Comparison of ENCODE assay signal across 18 cellular contexts in genomic region chr20:7691647-7692046, GRCh38.
DNase-seq lines count a peak whose midpoint lies in the region; ATAC-seq, FAIRE-seq and TF ChIP-seq lines count a peak whose summit lies in the region.
"Had no signal": no experiment of that assay in that cellular context is flagged by ENCODE, and none has a peak within 500 bp of the region (broad histone marks: within the 10 kb centered on the region; RNA-seq: fewer than 3 reads in every experiment).

No MANE protein-coding gene starts in this region.

- no peak overlapping the region for H3K4me3 ChIP-seq in GM23248
- H3K4me3 ChIP-seq in endothelial cell of umbilical vein (replicated peaks in 1 of 3; ENCODE audit: insufficient read depth in 1 of 3, low read depth in 1 of 3, low read length in 3 of 3), result no peak overlapping the region
- H3K4me3 ChIP-seq in mesendoderm (ENCODE audit: low read length), result no peak overlapping the region
- H3K4me3 ChIP-seq: A549, K562 had no signal

- no peak overlapping the region for H2AFZ ChIP-seq in GM23248
- H2AFZ ChIP-seq in endothelial cell of umbilical vein (ENCODE audit: low read depth, low read length), result no peak overlapping the region

- FAIRE-seq in RCC 7860 (lab: Jason Lieb, UNC) (peak; percentile 22), endothelial cell of umbilical vein (lab: Jason Lieb, UNC) (no peak)
- FAIRE-seq: A549, H54, HepG2, K562 had no signal

- H3K9me3 ChIP-seq in GM23248 (ENCODE audit: low read depth) (no peaks in the 10 kb centered on the region), endothelial cell of umbilical vein (replicated peaks; ENCODE audit: control insufficient read depth, insufficient read depth, low read length) (no peaks in the 10 kb centered on the region)

- H4K20me1 ChIP-seq in GM23248 (ENCODE audit: insufficient read depth) (no peaks in the 10 kb centered on the region), endothelial cell of umbilical vein (replicated peaks; ENCODE audit: control insufficient read depth, extremely low read depth, insufficient read depth, low read length) (no peaks in the 10 kb centered on the region)

- no peaks in the 10 kb centered on the region for H3K36me3 ChIP-seq in GM23248 (ENCODE audit: low read depth)
- no peaks in the 10 kb centered on the region for H3K36me3 ChIP-seq in endothelial cell of umbilical vein (ENCODE audit: control insufficient read depth in 2 of 2, extremely low read depth in 1 of 2, insufficient read depth in 2 of 2, low read length in 2 of 2)
- H3K36me3 ChIP-seq in mesendoderm (ENCODE audit: control insufficient read depth, insufficient read depth, low read length), result no peaks in the 10 kb centered on the region

- H3K4me2 ChIP-seq in GM23248 (ENCODE audit: unreplicated experiment) (peak overlapping the region; percentile 14), endothelial cell of umbilical vein (ENCODE audit: insufficient read depth, low read length) (no peak overlapping the region), mesendoderm (ENCODE audit: low read length) (no peak overlapping the region)
- H3K4me2 ChIP-seq: A549 had no signal

- no peaks in the 10 kb centered on the region for H3K79me1 ChIP-seq in mesendoderm (ENCODE audit: low read length)

- H2BK5ac ChIP-seq in mesendoderm (ENCODE audit: low read length), result no peak overlapping the region

- POLR2A ChIA-PET in endothelial cell of umbilical vein (lab: Charles Lee), result no interaction called here

- H3K9ac ChIP-seq in GM23248, result no peak overlapping the region
- H3K9ac ChIP-seq in endothelial cell of umbilical vein (replicated peaks; ENCODE audit: extremely low read depth, insufficient read depth, low read length), result no peak overlapping the region
- H3K9ac ChIP-seq in mesendoderm (ENCODE audit: low read length), result no peak overlapping the region

- DNase-seq in GM23248, result no peak
- DNase-seq in RCC 7860 (ENCODE audit: low spot score), result peak; percentile 58
- DNase-seq in endothelial cell of umbilical vein (ENCODE audit: low read depth, low spot score), result no peak
- DNase-seq in mesendoderm, result peak; percentile 89
- DNase-seq in NCI-H2196 (lab: John Stamatoyannopoulos, UW; ENCODE audit: unreplicated experiment), result no peak
- no peak for DNase-seq in left cardiac atrium
- DNase-seq: DMS79, NCI-H1105, NCI-H2029 treated with DMSO at 0.1 percent for 48 hours, NCI-H2171, NCI-H446 treated with DMSO at 0.1 percent for 48 hours, NCI-H526 treated with DMSO at 0.1 percent for 48 hours, T-helper 1 cell had no signal

- H3K23ac ChIP-seq in mesendoderm (ENCODE audit: low read length), result no peak overlapping the region

- no peak overlapping the region for H4K5ac ChIP-seq in mesendoderm (ENCODE audit: low read length)

- TF ChIP-seq CTCF in endothelial cell of umbilical vein (IDR thresholded peaks at IDR 0.05; ENCODE audit: extremely low read depth in 1 of 2, insufficient read depth in 1 of 2, low read depth in 1 of 2, low read length in 2 of 2), result no peak

- H3K27me3 ChIP-seq in GM23248 (replicated peaks; ENCODE audit: insufficient read depth) (no peaks in the 10 kb centered on the region), endothelial cell of umbilical vein (ENCODE audit: control insufficient read depth in 2 of 2, insufficient read depth in 2 of 2, low read length in 2 of 2) (no peaks in the 10 kb centered on the region), mesendoderm (ENCODE audit: insufficient read depth, low read length, poor library complexity) (no peaks in the 10 kb centered on the region)

- dilution Hi-C loops in endothelial cell of umbilical vein (cut with MboI; ENCODE audit: extremely low pct_ligation_motif_present, low sequenced_read_pairs), result no loop called here

- H3K4me1 ChIP-seq in GM23248 (ENCODE audit: insufficient read depth), result peaks cover 31% of the 10 kb centered on the region
- no peaks in the 10 kb centered on the region for H3K4me1 ChIP-seq in endothelial cell of umbilical vein (ENCODE audit: control insufficient read depth, extremely low read depth, insufficient read depth, low read length)
- H3K4me1 ChIP-seq in mesendoderm (ENCODE audit: control insufficient read depth, low read depth, low read length), result no peaks in the 10 kb centered on the region
- H3K4me1 ChIP-seq: A549 had no signal

- no peaks in the 10 kb centered on the region for H3K9me2 ChIP-seq in GM23248 (ENCODE audit: insufficient read depth)

- no peak overlapping the region for H4K8ac ChIP-seq in mesendoderm (ENCODE audit: low read depth, low read length)

- peaks cover 5% of the 10 kb centered on the region; the same call in 1 of the 2 replicates for H3F3A ChIP-seq in GM23248 (ENCODE audit: insufficient read depth)

- H2AK5ac ChIP-seq in mesendoderm (ENCODE audit: low read length), result no peak overlapping the region

- H3K79me2 ChIP-seq in GM23248 (ENCODE audit: insufficient read depth) (no peaks in the 10 kb centered on the region), endothelial cell of umbilical vein (ENCODE audit: control insufficient read depth, insufficient read depth, low read length) (no peaks in the 10 kb centered on the region), mesendoderm (ENCODE audit: control insufficient read depth, insufficient read depth, low read length) (no peaks in the 10 kb centered on the region)

- 12 to 38% methylated on average over 1 of the region's 1 CpG for WGBS in GM23248 (ENCODE audit: low coverage in 1 of 2, low lambda C conversion rate in 2 of 2, missing lambda C conversion rate in 2 of 2), 2 experiments
- no CpG with 5 or more reads among the region's 1 CpG for WGBS in mesendoderm (ENCODE audit: extremely low coverage, insufficient coverage, low lambda C conversion rate)

- intact Hi-C loops in endothelial cell of umbilical vein (cut with micrococcal nuclease), result no loop called here
- intact Hi-C loops in left cardiac atrium (cut with DNase I), result no loop called here

- H3K9me1 ChIP-seq in endothelial cell of umbilical vein (replicated peaks; ENCODE audit: control insufficient read depth, extremely low read depth, insufficient read depth, low read length), result no peaks in the 10 kb centered on the region

- no peak overlapping the region for H3K27ac ChIP-seq in GM23248
- no peak overlapping the region for H3K27ac ChIP-seq in endothelial cell of umbilical vein (ENCODE audit: insufficient read depth, low read depth, low read length)
- no peak overlapping the region for H3K27ac ChIP-seq in mesendoderm (ENCODE audit: low read depth, low read length)
- H3K27ac ChIP-seq: A549 had no signal

- no peak for ATAC-seq in left cardiac atrium
- no peak for ATAC-seq in HG02981 (IDR thresholded peaks at IDR 0.05; ENCODE audit: unreplicated experiment)
- ATAC-seq: A549, HepG2, K562 had no signal

- in situ Hi-C loops in GM23248 (cut with MboI), result no loop called here

- H3K56ac ChIP-seq in mesendoderm (ENCODE audit: low read length), result no peak overlapping the region

- H2BK15ac ChIP-seq in mesendoderm (replicated peaks; ENCODE audit: low read depth), result no peak overlapping the region

- BruUV-seq in endothelial cell of umbilical vein (replicated peaks; lab: Mats Ljungman, UMichigan), result no TSS peak

- no peak overlapping the region for H2BK120ac ChIP-seq in mesendoderm (ENCODE audit: low read depth, low read length)

- no peak for TF ChIP-seq POLR2A in endothelial cell of umbilical vein (IDR thresholded peaks at IDR 0.05; ENCODE audit: low read depth, low read length)

- H3K4ac ChIP-seq in mesendoderm (ENCODE audit: low read depth, low read length), result no peak overlapping the region

- CTCF ChIA-PET in endothelial cell of umbilical vein (lab: Charles Lee), result no interaction called here

- H3K18ac ChIP-seq in mesendoderm (ENCODE audit: low read length), result no peak overlapping the region

TF ChIP-seq in endothelial cell of umbilical vein, 7 proteins besides CTCF, POLR2A, EP300 and RAD21:
- TF ChIP-seq EZH2 (IDR thresholded peaks at IDR 0.05; ENCODE audit: borderline replicate concordance, low read depth, low read length, severe bottlenecking) (no peak), GATA2 (IDR thresholded peaks at IDR 0.05; ENCODE audit: insufficient read depth, insufficient read length, low read depth, low read length) (peak; percentile 66)
TF ChIP-seq in endothelial cell of umbilical vein: peak in this region for 1.

Comparison
In these comparisons a context has a peak if more than half of its experiments do, and no peak if none do; other contexts are left out.
1. DNase-seq: peak in RCC 7860 (single experiment) and mesendoderm (single experiment); none in GM23248 (single experiment), endothelial cell of umbilical vein (single experiment), NCI-H2196 (single experiment) and left cardiac atrium (single experiment).